Comparison of ENCODE assay signal across 8 cellular contexts in genomic region chr1:22105611-22106207, GRCh38. TPM values are rescaled to one million over a fixed set of nuclear protein-coding genes. Genes with fewer than 3 reads are reported as not detected.
DNase-seq lines count a peak whose midpoint lies in the region; ATAC-seq and TF ChIP-seq lines count a peak whose summit lies in the region.

No MANE protein-coding gene starts in this region.

- peak overlapping the region; percentile 85 for H3K27ac Mint-ChIP-seq in activated CD4-positive, alpha-beta memory T cell treated with anti-CD3 and anti-CD28 coated beads, Interleukin-2, amount 10 ng/mL, durations not matched to agents 7 days and 5 days

- POLR2A ChIA-PET in activated CD4-positive, alpha-beta memory T cell treated with anti-CD3 and anti-CD28 coated beads, Interleukin-2, amount 10 ng/mL, durations not matched to agents 7 days and 5 days (lab: Charles Lee), result interaction anchor here (1.0 to 2.2 kb wide), 7 partner anchors 8 to 87 kb away, joined by 3 to 29 read pairs (median 5); no protein-coding TSS in a partner anchor

- peak; percentile 63 for TF ChIP-seq CTCF in GM20000 (IDR thresholded peaks at IDR 0.05; ENCODE audit: extremely low read depth, missing control alignments)

- H3K4me3 Mint-ChIP-seq in activated CD4-positive, alpha-beta memory T cell treated with anti-CD3 and anti-CD28 coated beads, Interleukin-2, amount 10 ng/mL, durations not matched to agents 7 days and 5 days, result no peak overlapping the region

- CTCF ChIA-PET in activated CD4-positive, alpha-beta memory T cell treated with anti-CD3 and anti-CD28 coated beads, Interleukin-2, amount 10 ng/mL, durations not matched to agents 7 days and 5 days (lab: Charles Lee), result interaction anchor here (0.7 to 3.4 kb wide), 17 partner anchors 8 to 315 kb away, joined by 3 to 15 read pairs (median 4); no protein-coding TSS in a partner anchor

- no peaks in the 10 kb centered on the region for H3K27me3 Mint-ChIP-seq in activated CD4-positive, alpha-beta memory T cell treated with anti-CD3 and anti-CD28 coated beads, Interleukin-2, amount 10 ng/mL, durations not matched to agents 7 days and 5 days

- peaks cover 56% of the 10 kb centered on the region for H3K4me1 Mint-ChIP-seq in activated CD4-positive, alpha-beta memory T cell treated with anti-CD3 and anti-CD28 coated beads, Interleukin-2, amount 10 ng/mL, durations not matched to agents 7 days and 5 days

- DNase-seq in CMK (ENCODE audit: low read depth), result peak; percentile 37
- DNase-seq in GM20000 (ENCODE audit: low spot score), result peak; percentile 51
- DNase-seq in NCI-H345 (lab: John Stamatoyannopoulos, UW), result peak; percentile 50
- DNase-seq in activated CD4-positive, alpha-beta memory T cell treated with anti-CD3 and anti-CD28 coated beads, Interleukin-2, amount 10 ng/mL, durations not matched to agents 7 days and 5 days, result no peak
- peak; percentile 63 for DNase-seq in germinal center (ENCODE audit: low spot score)
- DNase-seq in pulmonary artery endothelial cell (ENCODE audit: low read depth, low spot score), result peak; percentile 29
- DNase-seq in activated effector memory CD4-positive, alpha-beta T cell treated with anti-CD3 and anti-CD28 coated beads, Interleukin-2, amount 50 U/mL, for 16 hours, result no peak

- no peaks in the 10 kb centered on the region for H3K9me3 Mint-ChIP-seq in activated CD4-positive, alpha-beta memory T cell treated with anti-CD3 and anti-CD28 coated beads, Interleukin-2, amount 10 ng/mL, durations not matched to agents 7 days and 5 days

- no peak for ATAC-seq in GM18498 (IDR thresholded peaks at IDR 0.05; ENCODE audit: unreplicated experiment)

- H3K36me3 Mint-ChIP-seq in activated CD4-positive, alpha-beta memory T cell treated with anti-CD3 and anti-CD28 coated beads, Interleukin-2, amount 10 ng/mL, durations not matched to agents 7 days and 5 days (ENCODE audit: low read depth), result peaks cover 64% of the 10 kb centered on the region

RNA-seq across cellular contexts. Expression of gene WNT4, which starts 37.2 kb away (rescaled TPM):
- total RNA-seq in activated CD4-positive, alpha-beta memory T cell treated with anti-CD3 and anti-CD28 coated beads, Interleukin-2, amount 10 ng/mL, durations not matched to agents 7 days and 5 days, result not detected
- 0.04 and 0.13 TPM in 2 replicates for total RNA-seq in pulmonary artery endothelial cell

RNA-seq across cellular contexts. Expression of gene CDC42, which starts 53.2 kb away (rescaled TPM):
- 100 to 1,000 TPM; 377 to 388 TPM for total RNA-seq in activated CD4-positive, alpha-beta memory T cell treated with anti-CD3 and anti-CD28 coated beads, Interleukin-2, amount 10 ng/mL, durations not matched to agents 7 days and 5 days
- total RNA-seq in pulmonary artery endothelial cell, result 947 and 965 TPM in 2 replicates

Comparison
In these comparisons a context has a peak if more than half of its experiments do, and no peak if none do; other contexts are left out.
1. DNase-seq: peak in CMK (single experiment), GM20000 (single experiment), NCI-H345 (single experiment), germinal center (single experiment) and pulmonary artery endothelial cell (single experiment); none in activated CD4-positive, alpha-beta memory T cell treated with anti-CD3 and anti-CD28 coated beads, Interleukin-2, amount 10 ng/mL, durations not matched to agents 7 days and 5 days (single experiment) and activated effector memory CD4-positive, alpha-beta T cell treated with anti-CD3 and anti-CD28 coated beads, Interleukin-2, amount 50 U/mL, for 16 hours (single experiment).